ENCODE assay signal across 13 cellular contexts in the genomic region with DNA sequence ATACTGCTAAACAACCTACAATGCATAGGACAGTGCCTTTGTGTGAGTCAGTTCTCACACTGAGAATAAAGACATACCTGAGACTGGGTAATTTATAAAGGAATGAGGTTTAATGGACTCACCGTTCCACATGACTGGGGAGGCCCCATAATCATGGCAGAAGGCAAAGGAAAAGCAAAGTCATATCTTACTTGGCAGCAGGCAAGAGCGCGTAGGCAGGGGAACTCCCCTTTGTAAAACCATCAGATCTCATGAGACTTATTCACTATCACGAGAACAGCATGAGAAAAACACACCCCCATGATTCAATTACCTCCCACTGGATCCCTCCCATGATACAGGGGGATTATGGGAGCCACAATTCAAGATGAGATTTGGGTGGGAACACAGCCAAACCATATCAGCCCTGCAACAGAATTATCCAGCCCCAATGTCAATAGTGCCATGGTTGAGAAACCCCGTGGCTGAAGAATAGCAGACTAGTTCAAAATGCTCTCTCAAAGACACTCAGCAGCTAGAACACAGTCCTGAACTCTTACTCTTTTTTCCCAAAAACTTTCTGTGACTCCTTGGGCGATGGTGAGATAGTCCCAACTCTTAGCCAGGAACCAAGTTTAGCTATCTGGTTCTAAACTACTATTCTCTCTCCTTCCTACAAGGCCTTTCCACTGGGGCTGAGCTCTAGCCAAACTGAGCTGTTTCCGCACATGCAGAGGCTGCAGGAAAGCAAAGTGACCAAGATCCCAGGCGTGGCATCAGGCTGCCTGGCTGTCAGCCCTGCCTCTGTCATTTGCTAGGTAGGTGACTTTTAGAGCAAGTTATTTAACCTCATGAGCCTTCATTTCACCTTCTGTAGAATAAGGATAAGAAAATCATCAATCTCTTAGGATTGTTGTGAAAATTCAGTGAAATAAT. TPM values are rescaled to one million over a fixed set of nuclear protein-coding genes. Genes with fewer than 3 reads are reported as not detected.
DNase-seq lines count a peak whose midpoint lies in the region; ATAC-seq and TF ChIP-seq lines count a peak whose summit lies in the region.
"Had no signal": no experiment of that assay in that cellular context is flagged by ENCODE, and none has a peak within 500 bp of the region (broad histone marks: within the 10 kb centered on the region; RNA-seq: fewer than 3 reads in every experiment).

No MANE protein-coding gene starts in this region.

- peaks cover 10% of the 10 kb centered on the region for H3K4me1 Mint-ChIP-seq in stimulated activated naive CD8-positive, alpha-beta T cell treated with anti-CD3 and anti-CD28 coated beads, Interleukin-15, amount 100 ng/mL, for 72 hours
- no peaks in the 10 kb centered on the region for H3K4me1 Mint-ChIP-seq in activated T-helper 1 cell treated with anti-CD3 and anti-CD28 coated beads, Interleukin-12 subunit alpha, Interleukin-12 subunit beta, Interleukin-2, Interleukin-4 antibody, amounts not matched to agents 30 ng/mL and 10 ng/mL and 1 ng/mL, durations not matched to agents 14 hours and 24 hours and 36 hours (ENCODE audit: low read depth)

- H3K4me3 ChIP-seq in fibroblast of mammary gland (ENCODE audit: control insufficient read depth, low read depth, low read length), result no peak overlapping the region
- H3K4me3 ChIP-seq: lower lobe of right lung had no signal

- H3K4me3 Mint-ChIP-seq in stimulated activated naive CD8-positive, alpha-beta T cell treated with anti-CD3 and anti-CD28 coated beads, Interleukin-15, amount 100 ng/mL, for 72 hours, result no peak overlapping the region
- H3K4me3 Mint-ChIP-seq in activated T-helper 1 cell treated with anti-CD3 and anti-CD28 coated beads, Interleukin-12 subunit alpha, Interleukin-12 subunit beta, Interleukin-2, Interleukin-4 antibody, amounts not matched to agents 30 ng/mL and 10 ng/mL and 1 ng/mL, durations not matched to agents 14 hours and 24 hours and 36 hours, result no peak overlapping the region
- H3K4me3 Mint-ChIP-seq: B cell had no signal

- peak in 1 of 2 donors; percentile 20 for DNase-seq in activated naive CD4-positive, alpha-beta T cell treated with anti-CD3 and anti-CD28 coated beads, Interleukin-2, amount 50 U/mL, for 72 hours (ENCODE audit: low spot score in 2 of 2)
- DNase-seq in activated naive CD4-positive, alpha-beta T cell (lab: John Stamatoyannopoulos, UW), result no peak
- peak; percentile 61 for DNase-seq in HK-2 (ENCODE audit: unreplicated experiment)
- DNase-seq in fibroblast of mammary gland (ENCODE audit: low read depth), result peak; percentile 51
- no peak for DNase-seq in stimulated activated naive CD8-positive, alpha-beta T cell treated with anti-CD3 and anti-CD28 coated beads, Interleukin-15, amount 100 ng/mL, for 72 hours
- DNase-seq in activated T-helper 1 cell treated with anti-CD3 and anti-CD28 coated beads, Interleukin-12 subunit alpha, Interleukin-12 subunit beta, Interleukin-2, Interleukin-4 antibody, amounts not matched to agents 30 ng/mL and 10 ng/mL and 1 ng/mL, durations not matched to agents 14 hours and 24 hours and 36 hours (ENCODE audit: low spot score), result no peak
- DNase-seq in ecto neural progenitor cell (ENCODE audit: low spot score), result no peak
- DNase-seq in globus pallidus (ENCODE audit: low spot score), result no peak
- DNase-seq: effector CD8-positive, alpha-beta T cell; lower lobe of right lung; MV-4-11 had no signal

- intact Hi-C loops in activated T-helper 1 cell treated with anti-CD3 and anti-CD28 coated beads, Interleukin-12 subunit alpha, Interleukin-12 subunit beta, Interleukin-2, Interleukin-4 antibody, amounts not matched to agents 30 ng/mL and 10 ng/mL and 1 ng/mL, durations not matched to agents 14 hours and 24 hours and 36 hours (cut with micrococcal nuclease), result no loop called here

- no peaks in the 10 kb centered on the region for H3K9me3 Mint-ChIP-seq in activated naive CD4-positive, alpha-beta T cell treated with anti-CD3 and anti-CD28 coated beads, Interleukin-2, amount 50 U/mL, for 72 hours
- no peaks in the 10 kb centered on the region for H3K9me3 Mint-ChIP-seq in stimulated activated naive CD8-positive, alpha-beta T cell treated with anti-CD3 and anti-CD28 coated beads, Interleukin-15, amount 100 ng/mL, for 72 hours
- H3K9me3 Mint-ChIP-seq in activated T-helper 1 cell treated with anti-CD3 and anti-CD28 coated beads, Interleukin-12 subunit alpha, Interleukin-12 subunit beta, Interleukin-2, Interleukin-4 antibody, amounts not matched to agents 30 ng/mL and 10 ng/mL and 1 ng/mL, durations not matched to agents 14 hours and 24 hours and 36 hours, result no peaks in the 10 kb centered on the region

- TF ChIP-seq CTCF in fibroblast of mammary gland (conservative IDR thresholded peaks at IDR 0.05; ENCODE audit: control insufficient read depth, insufficient read depth, low read depth, low read length), result no peak

- no peak overlapping the region for H3K27ac Mint-ChIP-seq in activated naive CD4-positive, alpha-beta T cell treated with anti-CD3 and anti-CD28 coated beads, Interleukin-2, amount 50 U/mL, for 72 hours
- peak overlapping the region in 1 of 2 donors; percentile 21 for H3K27ac Mint-ChIP-seq in stimulated activated naive CD8-positive, alpha-beta T cell treated with anti-CD3 and anti-CD28 coated beads, Interleukin-15, amount 100 ng/mL, for 72 hours
- H3K27ac Mint-ChIP-seq in activated T-helper 1 cell treated with anti-CD3 and anti-CD28 coated beads, Interleukin-12 subunit alpha, Interleukin-12 subunit beta, Interleukin-2, Interleukin-4 antibody, amounts not matched to agents 30 ng/mL and 10 ng/mL and 1 ng/mL, durations not matched to agents 14 hours and 24 hours and 36 hours, result no peak overlapping the region
- H3K27ac Mint-ChIP-seq: B cell had no signal

- peak; percentile 89 to 95 for ATAC-seq in activated naive CD4-positive, alpha-beta T cell treated with anti-CD3 and anti-CD28 coated beads, Interleukin-2, amount 50 U/mL, for 72 hours
- ATAC-seq in stimulated activated naive CD8-positive, alpha-beta T cell treated with anti-CD3 and anti-CD28 coated beads, Interleukin-15, amount 100 ng/mL, for 72 hours, result peak; percentile 61
- ATAC-seq: lower lobe of right lung had no signal

- H3K36me3 Mint-ChIP-seq in activated naive CD4-positive, alpha-beta T cell treated with anti-CD3 and anti-CD28 coated beads, Interleukin-2, amount 50 U/mL, for 72 hours, result no peaks in the 10 kb centered on the region
- H3K36me3 Mint-ChIP-seq in activated T-helper 1 cell treated with anti-CD3 and anti-CD28 coated beads, Interleukin-12 subunit alpha, Interleukin-12 subunit beta, Interleukin-2, Interleukin-4 antibody, amounts not matched to agents 30 ng/mL and 10 ng/mL and 1 ng/mL, durations not matched to agents 14 hours and 24 hours and 36 hours (ENCODE audit: low read depth), result no peaks in the 10 kb centered on the region

- H3K27me3 Mint-ChIP-seq in stimulated activated naive CD8-positive, alpha-beta T cell treated with anti-CD3 and anti-CD28 coated beads, Interleukin-15, amount 100 ng/mL, for 72 hours, result no peaks in the 10 kb centered on the region
- H3K27me3 Mint-ChIP-seq in activated T-helper 1 cell treated with anti-CD3 and anti-CD28 coated beads, Interleukin-12 subunit alpha, Interleukin-12 subunit beta, Interleukin-2, Interleukin-4 antibody, amounts not matched to agents 30 ng/mL and 10 ng/mL and 1 ng/mL, durations not matched to agents 14 hours and 24 hours and 36 hours (ENCODE audit: insufficient read depth), result peaks cover 2% of the 10 kb centered on the region
- H3K27me3 Mint-ChIP-seq: B cell had no signal

RNA-seq across cellular contexts. Expression of a gene that starts 21.7 kb away (rescaled TPM):
- total RNA-seq in activated naive CD4-positive, alpha-beta T cell treated with anti-CD3 and anti-CD28 coated beads, Interleukin-2, amount 50 U/mL, for 72 hours, result not detected
- not detected in 2 replicates for total RNA-seq in activated T-helper 1 cell treated with anti-CD3 and anti-CD28 coated beads, Interleukin-12 subunit alpha, Interleukin-12 subunit beta, Interleukin-2, Interleukin-4 antibody, amounts not matched to agents 30 ng/mL and 10 ng/mL and 1 ng/mL, durations not matched to agents 14 hours and 24 hours and 36 hours
- total RNA-seq: B cell, RPMI7951 had no signal

Comparison
In these comparisons a context has a peak if more than half of its experiments do, and no peak if none do; other contexts are left out.
1. DNase-seq: peak in HK-2 (single experiment) and fibroblast of mammary gland (single experiment); none in activated naive CD4-positive, alpha-beta T cell (0 of 4), stimulated activated naive CD8-positive, alpha-beta T cell treated with anti-CD3 and anti-CD28 coated beads, Interleukin-15, amount 100 ng/mL, for 72 hours (0 of 2), activated T-helper 1 cell treated with anti-CD3 and anti-CD28 coated beads, Interleukin-12 subunit alpha, Interleukin-12 subunit beta, Interleukin-2, Interleukin-4 antibody, amounts not matched to agents 30 ng/mL and 10 ng/mL and 1 ng/mL, durations not matched to agents 14 hours and 24 hours and 36 hours (single experiment), ecto neural progenitor cell (single experiment) and globus pallidus (single experiment).